12 cellular contexts compared by ENCODE assay signal in genomic region chr16:85171004-85171808, GRCh38. TPM values are rescaled to one million over a fixed set of nuclear protein-coding genes. Genes with fewer than 3 reads are reported as not detected.
A peak's percentile ranks its signal among the peaks of the same experiment; 100 is the strongest.
DNase-seq lines count a peak whose midpoint lies in the region; FAIRE-seq and TF ChIP-seq lines count a peak whose summit lies in the region.
"Had no signal": no experiment of that assay in that cellular context is flagged by ENCODE, and none has a peak within 500 bp of the region (broad histone marks: within the 10 kb centered on the region; RNA-seq: fewer than 3 reads in every experiment).

No MANE protein-coding gene starts in this region.

- H3K79me1 ChIP-seq in H9 (ENCODE audit: insufficient read depth, low read depth, low read length, poor library complexity, severe bottlenecking): no peaks in the 10 kb centered on the region

- FAIRE-seq in kidney (lab: Jason Lieb, UNC): no peak
- FAIRE-seq: bronchial epithelial cell had no signal

- WGBS in H9 (ENCODE audit: extremely low coverage, insufficient read length, low lambda C conversion rate): no CpG with 5 or more reads among the region's 48 CpGs

- H4K8ac ChIP-seq in H9 (replicated peaks; ENCODE audit: insufficient read length, low read depth, low read length): no peak overlapping the region

- H3K4me1 ChIP-seq in H9 (ENCODE audit: insufficient read depth, low read length) (peaks cover 10% of the 10 kb centered on the region; the same call in 1 of the 2 replicates), adipocyte (ENCODE audit: control insufficient read depth, insufficient read depth, low read length) (peaks cover 74% of the 10 kb centered on the region), kidney (ENCODE audit: control insufficient read depth in 1 of 2, insufficient read depth in 1 of 2, low read depth in 1 of 2, low read length in 2 of 2) (peaks cover 22 to 56% of the 10 kb centered on the region in 2 donors)

- no peak overlapping the region for H3K18ac ChIP-seq in H9 (ENCODE audit: insufficient read length, low read depth, low read length)

- no peaks in the 10 kb centered on the region for H3K36me3 ChIP-seq in adipocyte (ENCODE audit: control insufficient read depth, insufficient read depth, low read length, severe bottlenecking)
- no peaks in the 10 kb centered on the region for H3K36me3 ChIP-seq in kidney (ENCODE audit: control insufficient read depth in 1 of 2, insufficient read depth in 2 of 2, low read length in 2 of 2)

- intact Hi-C loops in kidney (cut with DNase I): no loop called here

- no peaks in the 10 kb centered on the region; a peak in 1 of 5 replicates for H3K9me3 Mint-ChIP-seq in H9

- H3K4me3 Mint-ChIP-seq in H9: peak overlapping the region; percentile 35 to 71

- no peaks in the 10 kb centered on the region for H3K9me3 ChIP-seq in H9 (ENCODE audit: control insufficient read depth, low read depth, low read length)
- no peaks in the 10 kb centered on the region for H3K9me3 ChIP-seq in adipocyte (ENCODE audit: control insufficient read depth, low read length)
- no peaks in the 10 kb centered on the region for H3K9me3 ChIP-seq in kidney (ENCODE audit: control insufficient read depth in 1 of 2, low read length in 2 of 2)

- H3K23me2 ChIP-seq in H9 (ENCODE audit: insufficient read length, low read depth, low read length, poor library complexity, severe bottlenecking): peaks cover 4% of the 10 kb centered on the region

- H3K14ac ChIP-seq in H9 (ENCODE audit: insufficient read depth, low read length): no peak overlapping the region; the same call in 1 of the 2 replicates

- no peak overlapping the region for H4K91ac ChIP-seq in H9 (ENCODE audit: insufficient read length, low read depth, low read length)

- H3K4me3 ChIP-seq in adipocyte (ENCODE audit: low read length) (peak overlapping the region; percentile 84), kidney (ENCODE audit: low read length in 2 of 2) (peak overlapping the region; percentile 54 to 61), skin epidermis (peak overlapping the region in 6 of 7 experiments; percentile 6 to 45 (median 25))

- H2BK5ac ChIP-seq in H9 (ENCODE audit: insufficient read length, low read length): no peak overlapping the region

- no peak for DNase-seq in H9
- DNase-seq in adipocyte (ENCODE audit: low read depth): no peak
- peak; percentile 69 for DNase-seq in kidney
- DNase-seq in SKM-1 treated with dmso at 0.1 percent for 144 hours (lab: John Stamatoyannopoulos, UW; ENCODE audit: unreplicated experiment): no peak
- DNase-seq in NCI-H2029 (lab: John Stamatoyannopoulos, UW): no peak
- no peak for DNase-seq in NCI-H526 treated with DMSO at 0.1 percent for 48 hours (lab: John Stamatoyannopoulos, UW)
- no peak for DNase-seq in SW480 (ENCODE audit: low spot score)
- DNase-seq: activated CD4-positive, alpha-beta T cell treated with anti-CD3 and anti-CD28 coated beads, Interleukin-2, amount 50 U/mL, for 4 hours; NCI-H1105 treated with DMSO at 0.1 percent for 48 hours had no signal

- H2BK15ac ChIP-seq in H9 (ENCODE audit: low read depth, low read length): no peak overlapping the region

- H3K27ac Mint-ChIP-seq in H9: no peak overlapping the region

- H3K23ac ChIP-seq in H9 (ENCODE audit: insufficient read length, low read depth, low read length): no peak overlapping the region

- peaks cover 33% of the 10 kb centered on the region for H3K27me3 Mint-ChIP-seq in H9 (ENCODE audit: low read depth)

- TF ChIP-seq CTCF in H9 (conservative IDR thresholded peaks at IDR 0.05) (no peak), kidney (IDR thresholded peaks at IDR 0.05; ENCODE audit: borderline replicate concordance, extremely low read depth, insufficient read depth) (no peak)

- H2BK20ac ChIP-seq in H9 (ENCODE audit: low read depth, low read length, poor library complexity, severe bottlenecking): no peak overlapping the region

- peaks cover 4 to 8% (median 8%) of the 10 kb centered on the region in 3 experiments; a peak in 5 of 7 replicates for H3K36me3 Mint-ChIP-seq in H9 (ENCODE audit: insufficient read depth in 1 of 3, low read depth in 3 of 3)

- no peak overlapping the region for H2AFZ ChIP-seq in H9 (ENCODE audit: low read length)

- H3K27me3 ChIP-seq in H9 (ENCODE audit: insufficient read depth, low read length) (no peaks in the 10 kb centered on the region; the same call in 1 of the 2 replicates), adipocyte (replicated peaks; ENCODE audit: control insufficient read depth, insufficient read depth, low read length) (no peaks in the 10 kb centered on the region)

- H4K5ac ChIP-seq in H9 (ENCODE audit: insufficient read length, low read depth, low read length): no peak overlapping the region

- no peak overlapping the region for H3T11ph ChIP-seq in H9 (ENCODE audit: low read length)

- H3K4me1 Mint-ChIP-seq in H9: peaks cover 51 to 71% of the 10 kb centered on the region in 2 experiments

- H3K4ac ChIP-seq in H9 (ENCODE audit: low read depth, low read length): no peak overlapping the region

- H4K20me1 ChIP-seq in H9 (ENCODE audit: control insufficient read depth, insufficient read depth, insufficient read length): no peaks in the 10 kb centered on the region

- H3K79me2 ChIP-seq in H9 (ENCODE audit: insufficient read depth, low read length): peaks cover 3% of the 10 kb centered on the region; the same call in 1 of the 2 replicates

- H3K4me2 ChIP-seq in H9 (ENCODE audit: insufficient read depth, insufficient read length, low read length): no peak overlapping the region

- H3K9ac ChIP-seq in H9 (ENCODE audit: extremely low read depth, insufficient read length, low read length): no peak overlapping the region
- H3K9ac ChIP-seq in adipocyte (ENCODE audit: low read length): peak overlapping the region; percentile 84
- H3K9ac ChIP-seq in kidney (ENCODE audit: low read length in 2 of 2): peak overlapping the region in 1 of 2 donors; percentile 24

- H3K56ac ChIP-seq in H9 (ENCODE audit: insufficient read length, low read depth, low read length): no peak overlapping the region

- H2BK120ac ChIP-seq in H9 (ENCODE audit: low read depth, low read length, poor library complexity, severe bottlenecking): no peak overlapping the region

- H2BK12ac ChIP-seq in H9 (ENCODE audit: insufficient read length, low read depth, low read length): no peak overlapping the region

- H3K27ac ChIP-seq in H9 (ENCODE audit: insufficient read length, low read depth, low read length) (no peak overlapping the region), kidney (ENCODE audit: low read depth in 2 of 2, low read length in 2 of 2) (peak overlapping the region; percentile 22 to 34), skin epidermis (peak overlapping the region in 8 of 21 experiments; percentile 6 to 47 (median 24))

- no peak overlapping the region for H2AK5ac ChIP-seq in H9 (ENCODE audit: insufficient read length, low read length)

RNA-seq across cellular contexts. Expression of gene CIBAR2, which starts 58.9 kb away (rescaled TPM):
- not detected in 2 replicates for total RNA-seq in H9 (2021)
- total RNA-seq in kidney: 1.6 TPM
- polyA plus RNA-seq in kidney (ENCODE audit: insufficient read depth, low read depth, low replicate concordance): not detected
- total RNA-seq: bronchial epithelial cell, subcutaneous adipose tissue had no signal

Comparison
In these comparisons a context has a peak if more than half of its experiments do, and no peak if none do; other contexts are left out.
1. H3K4me3 ChIP-seq: peak in every context shown above with its lines; median percentile 84 in adipocyte; 58 in kidney; 25 in skin epidermis.